Comparison of ENCODE assay signal across 9 cellular contexts in the genomic region with DNA sequence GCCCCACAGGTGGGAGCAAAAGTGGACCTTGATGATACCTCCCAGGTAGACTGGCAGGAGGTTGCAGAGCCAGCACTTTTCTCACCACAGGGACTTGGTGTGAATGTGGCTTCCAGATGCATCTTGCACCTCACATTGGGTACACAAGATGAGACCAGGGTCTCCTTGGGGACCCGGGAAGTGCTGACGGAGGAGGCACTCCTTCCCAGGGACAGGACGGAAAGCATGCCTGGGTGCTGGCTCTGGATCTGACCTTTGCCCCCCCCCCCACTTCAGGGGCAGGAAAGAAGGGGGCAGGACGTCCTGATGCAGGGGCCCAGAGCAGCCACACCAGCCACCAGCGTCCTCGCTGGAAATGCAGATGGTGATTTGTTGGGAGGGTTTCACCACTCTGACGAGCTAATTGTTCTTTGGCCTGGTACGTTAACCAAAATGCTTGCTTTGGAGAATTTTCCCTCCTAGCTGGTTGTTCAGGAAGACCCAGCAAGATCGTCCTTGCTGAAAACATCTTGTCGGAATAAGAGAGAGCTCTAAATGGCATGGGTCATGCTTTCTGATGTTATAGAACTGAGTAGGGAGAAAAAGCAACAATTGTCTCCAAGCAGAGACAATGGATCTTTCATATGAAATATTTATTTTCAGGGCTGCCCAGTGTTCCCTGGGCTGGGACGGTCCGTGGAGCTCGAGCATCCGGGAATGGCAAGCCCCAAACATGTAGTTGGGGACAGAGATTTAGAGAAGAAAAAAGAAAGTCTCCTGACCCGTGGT.
DNase-seq lines count a peak whose midpoint lies in the region; ATAC-seq and TF ChIP-seq lines count a peak whose summit lies in the region.
"Had no signal": no experiment of that assay in that cellular context is flagged by ENCODE, and none has a peak within 500 bp of the region (broad histone marks: within the 10 kb centered on the region; RNA-seq: fewer than 3 reads in every experiment).

No MANE protein-coding gene starts in this region.

- no peak overlapping the region for H2AFZ ChIP-seq in osteoblast (ENCODE audit: low read length)

- H3K9me3 ChIP-seq in RWPE2 (ENCODE audit: severe bottlenecking) (no peaks in the 10 kb centered on the region), osteoblast (ENCODE audit: low read depth, low read length) (no peaks in the 10 kb centered on the region)

- H4K20me1 ChIP-seq in osteoblast (ENCODE audit: insufficient read depth, low read length): peaks cover 74% of the 10 kb centered on the region

- peaks cover 90% of the 10 kb centered on the region for H3K79me2 ChIP-seq in osteoblast (ENCODE audit: insufficient read depth, low read length)

- ATAC-seq in RWPE2 (ENCODE audit: low read depth): no peak

- DNase-seq in AG09309 (ENCODE audit: low read depth): no peak
- peak; percentile 47 for DNase-seq in RWPE2 (ENCODE audit: low spot score)
- DNase-seq in fibroblast of peridontal ligament (ENCODE audit: extremely low read depth): peak; percentile 42
- DNase-seq in osteoblast (ENCODE audit: insufficient read length, low spot score, missing footprints): peak; percentile 86
- DNase-seq in NCI-H1417 (lab: John Stamatoyannopoulos, UW): no peak
- DNase-seq in T-helper 2 cell: no peak
- DNase-seq in mucosa of gallbladder (ENCODE audit: low spot score): no peak
- DNase-seq in RPMI8226: no peak
- DNase-seq: islet precursor cell had no signal

- H3K4me3 ChIP-seq in AG09309 (ENCODE audit: control insufficient read depth, low read depth, low read length) (peak overlapping the region; percentile 96), RWPE2 (ENCODE audit: severe bottlenecking) (peak overlapping the region; percentile 64), osteoblast (ENCODE audit: insufficient read depth, low read length) (peak overlapping the region; percentile 80)

- TF ChIP-seq CTCF in AG09309 (IDR thresholded peaks at IDR 0.05; ENCODE audit: control insufficient read depth, insufficient read depth, low read depth, low read length, missing control alignments) (no peak), RWPE2 (IDR thresholded peaks at IDR 0.05; ENCODE audit: poor library complexity, severe bottlenecking) (no peak), osteoblast (IDR thresholded peaks at IDR 0.05; ENCODE audit: extremely low read depth, low read depth, low read length) (no peak)

- H3K4me1 ChIP-seq in RWPE2 (ENCODE audit: insufficient read depth, poor library complexity, severe bottlenecking) (no peaks in the 10 kb centered on the region), osteoblast (ENCODE audit: insufficient read depth, low read length) (peaks cover 44% of the 10 kb centered on the region)

- H3K27ac ChIP-seq in RWPE2 (ENCODE audit: poor library complexity, severe bottlenecking) (peak overlapping the region; percentile 99), osteoblast (ENCODE audit: low read depth, low read length) (peak overlapping the region; percentile 96)

- peaks cover 80% of the 10 kb centered on the region for H3K36me3 ChIP-seq in RWPE2 (ENCODE audit: low read depth)
- H3K36me3 ChIP-seq in osteoblast (ENCODE audit: insufficient read depth, low read length): peaks cover 78% of the 10 kb centered on the region

- H3K4me2 ChIP-seq in osteoblast (ENCODE audit: insufficient read depth, low read length): peak overlapping the region; percentile 94

- H3K27me3 ChIP-seq in RWPE2 (ENCODE audit: insufficient read depth, poor library complexity, severe bottlenecking) (no peaks in the 10 kb centered on the region), osteoblast (ENCODE audit: insufficient read depth, low read length) (no peaks in the 10 kb centered on the region)

Comparison
In these comparisons a context has a peak if more than half of its experiments do, and no peak if none do; other contexts are left out.
1. DNase-seq: peak in RWPE2 (single experiment), fibroblast of peridontal ligament (single experiment) and osteoblast (single experiment); none in AG09309 (single experiment), NCI-H1417 (0 of 3), T-helper 2 cell (0 of 5), mucosa of gallbladder (single experiment) and RPMI8226 (single experiment).
2. Peak in every context shown above with its lines, with median percentiles within 50 percentile points of each other: H3K4me3 ChIP-seq.